Comparison of ENCODE assay signal across 21 cellular contexts in the genomic region with DNA sequence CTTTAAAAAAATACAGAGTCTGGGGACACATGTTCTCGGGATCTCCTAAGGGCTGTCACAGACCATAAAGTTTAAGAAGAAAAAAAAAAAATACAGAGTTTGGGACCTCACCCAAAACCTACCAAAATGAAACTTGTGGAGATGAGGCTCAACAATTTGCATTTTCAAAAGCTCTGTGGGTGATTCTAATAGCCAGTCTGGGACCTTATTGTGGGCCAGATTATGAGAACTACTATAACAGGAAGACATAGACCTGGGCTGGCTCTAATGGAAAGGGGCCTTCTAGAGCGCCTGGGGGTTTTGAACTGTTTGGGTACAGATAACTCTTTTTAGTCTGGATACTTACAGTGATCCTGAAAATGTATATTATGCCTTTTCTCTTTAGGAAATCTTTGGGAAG.
DNase-seq lines count a peak whose midpoint lies in the region; ATAC-seq and TF ChIP-seq lines count a peak whose summit lies in the region.
"Had no signal": no experiment of that assay in that cellular context is flagged by ENCODE, and none has a peak within 500 bp of the region (broad histone marks: within the 10 kb centered on the region; RNA-seq: fewer than 3 reads in every experiment).

No MANE protein-coding gene starts in this region.

- ATAC-seq in GM18498 (IDR thresholded peaks at IDR 0.05; ENCODE audit: unreplicated experiment) (peak; percentile 60), foreskin keratinocyte (no peak)
- ATAC-seq: A549, Panc1, SK-N-SH treated with all-trans-retinoic acid at 6 μM for 48 hours had no signal

- H3K27ac ChIP-seq in Karpas-422 (ENCODE audit: low read length), result no peak overlapping the region
- peak overlapping the region; percentile 3 for H3K27ac ChIP-seq in hepatocyte
- H3K27ac ChIP-seq in smooth muscle cell (ENCODE audit: low read depth), result peak overlapping the region; percentile 64
- peak overlapping the region in 1 of 2 donors; percentile 17 for H3K27ac ChIP-seq in uterus
- H3K27ac ChIP-seq in foreskin keratinocyte, result no peak overlapping the region

- H3K9me2 ChIP-seq in Karpas-422 (replicated peaks; ENCODE audit: insufficient read depth, low read length), result no peaks in the 10 kb centered on the region
- no peaks in the 10 kb centered on the region for H3K9me2 ChIP-seq in hepatocyte (replicated peaks; ENCODE audit: insufficient read depth)

- TF ChIP-seq POLR2A in uterus (IDR thresholded peaks at IDR 0.05), result no peak

- DNase-seq in Karpas-422 (peak; percentile 20), hepatocyte (ENCODE audit: low spot score) (no peak), smooth muscle cell (lab: John Stamatoyannopoulos, UW; ENCODE audit: unreplicated experiment) (no peak), LoVo (ENCODE audit: low spot score) (no peak), NCI-H2196 (lab: John Stamatoyannopoulos, UW; ENCODE audit: unreplicated experiment) (no peak), uterus (no peak), foreskin keratinocyte (no peak)
- DNase-seq: Calu3, DMS79 treated with DMSO at 0.1 percent for 48 hours, KBM-7, MG63, NCI-H1092 treated with DMSO at 0.1 percent for 48 hours, NCI-H187, NCI-H2171, NCI-H774, SHP77 had no signal

- intact Hi-C loops in uterus (cut with DNase I; ENCODE audit: low total_unique reads), result no loop called here

- H3K36me3 ChIP-seq in Karpas-422 (ENCODE audit: insufficient read depth, low read length) (no peaks in the 10 kb centered on the region), hepatocyte (replicated peaks; ENCODE audit: insufficient read depth, low read depth) (no peaks in the 10 kb centered on the region), smooth muscle cell (ENCODE audit: low read depth) (no peaks in the 10 kb centered on the region), uterus (no peaks in the 10 kb centered on the region)
- H3K36me3 ChIP-seq: HAP-1 had no signal

- H3K27me3 ChIP-seq in Karpas-422 (ENCODE audit: low read length) (no peaks in the 10 kb centered on the region), hepatocyte (no peaks in the 10 kb centered on the region), smooth muscle cell (ENCODE audit: low read depth) (no peaks in the 10 kb centered on the region), uterus (no peaks in the 10 kb centered on the region), foreskin keratinocyte (no peaks in the 10 kb centered on the region)
- H3K27me3 ChIP-seq: MG63 had no signal

- no peak overlapping the region for H3K9ac ChIP-seq in Karpas-422 (ENCODE audit: low read length)
- H3K9ac ChIP-seq in smooth muscle cell (ENCODE audit: low read depth), result no peak overlapping the region

- peaks cover 5% of the 10 kb centered on the region for H3K4me1 ChIP-seq in Karpas-422 (ENCODE audit: low read length)
- H3K4me1 ChIP-seq in hepatocyte (ENCODE audit: insufficient read depth), result peaks cover 56% of the 10 kb centered on the region
- peaks cover 48% of the 10 kb centered on the region for H3K4me1 ChIP-seq in smooth muscle cell (ENCODE audit: low read depth)
- H3K4me1 ChIP-seq in uterus, result peaks cover 9 to 10% of the 10 kb centered on the region in 2 donors
- H3K4me1 ChIP-seq in foreskin keratinocyte, result peaks cover 18% of the 10 kb centered on the region

- H2AFZ ChIP-seq in Karpas-422 (ENCODE audit: low read length) (no peak overlapping the region), hepatocyte (no peak overlapping the region), smooth muscle cell (ENCODE audit: low read depth) (no peak overlapping the region)

- H4K20me1 ChIP-seq in Karpas-422 (ENCODE audit: insufficient read depth, low read depth, low read length) (peaks cover 7% of the 10 kb centered on the region), hepatocyte (ENCODE audit: insufficient read depth, poor library complexity, severe bottlenecking) (no peaks in the 10 kb centered on the region), smooth muscle cell (ENCODE audit: low read depth) (peaks cover 45% of the 10 kb centered on the region)

- TF ChIP-seq CTCF in hepatocyte (IDR thresholded peaks at IDR 0.05; ENCODE audit: poor library complexity) (no peak), smooth muscle cell (IDR thresholded peaks at IDR 0.05; ENCODE audit: borderline replicate concordance, insufficient read depth, poor library complexity, severe bottlenecking) (no peak), uterus (IDR thresholded peaks at IDR 0.05) (no peak), foreskin keratinocyte (conservative IDR thresholded peaks at IDR 0.05) (no peak)

- H3F3A ChIP-seq in smooth muscle cell (ENCODE audit: low read depth), result peaks cover 28% of the 10 kb centered on the region

- H3K4me2 ChIP-seq in Karpas-422 (ENCODE audit: low read depth, low read length, poor library complexity, severe bottlenecking), result no peak overlapping the region
- H3K4me2 ChIP-seq in hepatocyte, result no peak overlapping the region
- H3K4me2 ChIP-seq in smooth muscle cell, result peak overlapping the region; percentile 63
- H3K4me2 ChIP-seq: A549 had no signal

- no peak overlapping the region for H3K4me3 ChIP-seq in Karpas-422 (ENCODE audit: low read length)
- no peak overlapping the region for H3K4me3 ChIP-seq in hepatocyte
- no peak overlapping the region for H3K4me3 ChIP-seq in smooth muscle cell
- no peak overlapping the region for H3K4me3 ChIP-seq in uterus
- H3K4me3 ChIP-seq: A549, HAP-1, MG63 had no signal

- WGBS in hepatocyte (ENCODE audit: low lambda C conversion rate, missing lambda C conversion rate), result 81% methylated on average over 2 of the region's 2 CpGs
- WGBS in smooth muscle cell (ENCODE audit: low lambda C conversion rate), result 67% methylated on average over 2 of the region's 2 CpGs

- H3K9me3 ChIP-seq in Karpas-422 (ENCODE audit: low read length) (no peaks in the 10 kb centered on the region), hepatocyte (ENCODE audit: low read depth) (no peaks in the 10 kb centered on the region), smooth muscle cell (replicated peaks; ENCODE audit: low read depth) (no peaks in the 10 kb centered on the region), uterus (no peaks in the 10 kb centered on the region)
- H3K9me3 ChIP-seq: A549, HAP-1, MG63 had no signal

- H3K79me2 ChIP-seq in Karpas-422 (ENCODE audit: low read length) (no peaks in the 10 kb centered on the region), hepatocyte (peaks cover 89% of the 10 kb centered on the region), smooth muscle cell (ENCODE audit: low read depth) (peaks cover 75% of the 10 kb centered on the region)

Comparison
In these comparisons a context has a peak if more than half of its experiments do, and no peak if none do; other contexts are left out.
1. H3K27ac ChIP-seq: peak in hepatocyte (single experiment) and smooth muscle cell (single experiment); none in Karpas-422 (single experiment) and foreskin keratinocyte (single experiment).